Comparison of ENCODE assay signal across 1 cellular context in genomic region chr7:33645096-33645495, GRCh38.
TF ChIP-seq lines count a peak whose summit lies in the region.

No MANE protein-coding gene starts in this region.

TF ChIP-seq in SK-N-SH, 30 proteins besides CTCF, POLR2A, EP300 and RAD21:
- no peak for TF ChIP-seq RCOR1 (IDR thresholded peaks at IDR 0.05; ENCODE audit: low read length)
- TF ChIP-seq TCF12 (IDR thresholded peaks at IDR 0.05) = peak; percentile 42; the same call in 1 of the 2 replicates
- no peak for TF ChIP-seq YY1 (IDR thresholded peaks at IDR 0.05; ENCODE audit: low read depth)
TF ChIP-seq in SK-N-SH: peak in this region for 1.
